In the genomic region with DNA sequence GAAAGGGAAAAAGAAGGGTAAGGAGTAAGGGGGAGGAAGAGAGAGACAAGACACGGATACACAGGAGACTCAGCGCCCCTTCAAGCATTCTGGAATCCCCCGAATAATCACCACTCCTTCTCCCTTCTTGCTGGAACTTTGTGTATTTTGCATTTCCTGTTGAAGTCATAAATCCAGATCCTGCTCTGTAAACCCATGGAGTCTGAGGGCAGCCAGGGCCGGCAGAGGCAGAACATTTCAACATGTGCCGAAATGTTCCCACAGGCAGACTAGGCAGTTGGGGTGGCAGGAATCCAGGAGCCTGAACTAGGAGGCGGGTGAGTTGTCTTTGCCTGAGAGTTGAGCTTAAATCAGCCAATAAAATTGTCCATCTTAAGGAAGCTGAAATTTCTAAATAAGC, we compare ENCODE assay signal across 11 cellular contexts.
DNase-seq lines count a peak whose midpoint lies in the region; ATAC-seq and TF ChIP-seq lines count a peak whose summit lies in the region.
"Had no signal": no experiment of that assay in that cellular context is flagged by ENCODE, and none has a peak within 500 bp of the region (broad histone marks: within the 10 kb centered on the region; RNA-seq: fewer than 3 reads in every experiment).

No MANE protein-coding gene starts in this region.

- H3K4me1 ChIP-seq in parathyroid adenoma, result peaks cover 3% of the 10 kb centered on the region

- no peaks in the 10 kb centered on the region for H3K36me3 Mint-ChIP-seq in activated naive CD8-positive, alpha-beta T cell treated with anti-CD3 and anti-CD28 coated beads for 36 hours
- no peaks in the 10 kb centered on the region for H3K36me3 Mint-ChIP-seq in T-helper 2 cell treated with Interferon-gamma antibody and Interleukin-4, amounts not matched to agents 5 μg/mL and 100 μg/mL, for 36 hours (ENCODE audit: low read depth)
- H3K36me3 Mint-ChIP-seq: natural killer cell treated with Interleukin-12 subunit alpha and Interleukin-12 subunit beta and Interleukin-15 and Interleukin-18, amount 100 ng/mL, for 72 hours had no signal

- H3K36me3 ChIP-seq in parathyroid adenoma (ENCODE audit: control insufficient read depth, insufficient read depth, low read length), result no peaks in the 10 kb centered on the region

- H3K4me3 Mint-ChIP-seq in activated naive CD8-positive, alpha-beta T cell treated with anti-CD3 and anti-CD28 coated beads for 36 hours, result no peak overlapping the region
- no peak overlapping the region for H3K4me3 Mint-ChIP-seq in T-helper 2 cell treated with Interferon-gamma antibody and Interleukin-4, amounts not matched to agents 5 μg/mL and 100 μg/mL, for 36 hours
- H3K4me3 Mint-ChIP-seq: natural killer cell treated with Interleukin-12 subunit alpha and Interleukin-12 subunit beta and Interleukin-15 and Interleukin-18, amount 100 ng/mL, for 72 hours had no signal

- no peak overlapping the region for H2AFZ ChIP-seq in parathyroid adenoma

- TF ChIP-seq CTCF in AG09309 (IDR thresholded peaks at IDR 0.05; ENCODE audit: control insufficient read depth, insufficient read depth, low read depth, low read length, missing control alignments) (no peak), parathyroid adenoma (IDR thresholded peaks at IDR 0.05) (no peak)

- peak overlapping the region; percentile 52 for H3K27ac ChIP-seq in parathyroid adenoma

- peak; percentile 97 for DNase-seq in AG09309 (ENCODE audit: low read depth)
- peak in 31 of 56 donors; percentile 3 to 66 (median 28) for DNase-seq in amygdala (lab: John Stamatoyannopoulos, UW)
- peak; percentile 92 for DNase-seq in Right ventricle myocardium superior
- no peak for DNase-seq in germinal center (ENCODE audit: low spot score)
- no peak for DNase-seq in activated naive CD8-positive, alpha-beta T cell treated with anti-CD3 and anti-CD28 coated beads for 36 hours
- no peak for DNase-seq in T-helper 2 cell treated with Interferon-gamma antibody and Interleukin-4, amounts not matched to agents 5 μg/mL and 100 μg/mL, for 36 hours (ENCODE audit: low spot score)
- DNase-seq in NCI-H510A treated with DMSO at 0.1 percent for 48 hours (lab: John Stamatoyannopoulos, UW), result no peak
- DNase-seq: activated naive CD4-positive, alpha-beta T cell; OCI-M1 had no signal

- no peak overlapping the region for H3K4me2 ChIP-seq in parathyroid adenoma (ENCODE audit: low read length)

- peaks cover 25% of the 10 kb centered on the region for H3K4me1 Mint-ChIP-seq in activated naive CD8-positive, alpha-beta T cell treated with anti-CD3 and anti-CD28 coated beads for 36 hours
- H3K4me1 Mint-ChIP-seq in T-helper 2 cell treated with Interferon-gamma antibody and Interleukin-4, amounts not matched to agents 5 μg/mL and 100 μg/mL, for 36 hours (ENCODE audit: low read depth), result no peaks in the 10 kb centered on the region

- no peaks in the 10 kb centered on the region for H3K27me3 ChIP-seq in parathyroid adenoma (ENCODE audit: control insufficient read depth, insufficient read depth, low read length)

- H3K27ac Mint-ChIP-seq in activated naive CD8-positive, alpha-beta T cell treated with anti-CD3 and anti-CD28 coated beads for 36 hours, result no peak overlapping the region
- no peak overlapping the region for H3K27ac Mint-ChIP-seq in T-helper 2 cell treated with Interferon-gamma antibody and Interleukin-4, amounts not matched to agents 5 μg/mL and 100 μg/mL, for 36 hours
- H3K27ac Mint-ChIP-seq: natural killer cell treated with Interleukin-12 subunit alpha and Interleukin-12 subunit beta and Interleukin-15 and Interleukin-18, amount 100 ng/mL, for 72 hours had no signal

- no peak overlapping the region for H3K9ac ChIP-seq in parathyroid adenoma

- no peaks in the 10 kb centered on the region for H3K79me2 ChIP-seq in parathyroid adenoma

- H3K4me3 ChIP-seq in AG09309 (ENCODE audit: control insufficient read depth, low read depth, low read length), result no peak overlapping the region
- no peak overlapping the region for H3K4me3 ChIP-seq in parathyroid adenoma (ENCODE audit: low read depth, low read length)

- no peaks in the 10 kb centered on the region for H3K9me3 ChIP-seq in parathyroid adenoma (ENCODE audit: control insufficient read depth, low read length)

- ATAC-seq in Right ventricle myocardium superior (ENCODE audit: poor library complexity), result peak; percentile 78
- ATAC-seq: natural killer cell treated with Interleukin-12 subunit alpha and Interleukin-12 subunit beta and Interleukin-15 and Interleukin-18, amount 100 ng/mL, for 72 hours had no signal

- intact Hi-C loops in Right ventricle myocardium superior (cut with DNase I), result no loop called here

- no peaks in the 10 kb centered on the region for H3K9me3 Mint-ChIP-seq in activated naive CD8-positive, alpha-beta T cell treated with anti-CD3 and anti-CD28 coated beads for 36 hours
- H3K9me3 Mint-ChIP-seq in T-helper 2 cell treated with Interferon-gamma antibody and Interleukin-4, amounts not matched to agents 5 μg/mL and 100 μg/mL, for 36 hours, result no peaks in the 10 kb centered on the region
- H3K9me3 Mint-ChIP-seq: natural killer cell treated with Interleukin-12 subunit alpha and Interleukin-12 subunit beta and Interleukin-15 and Interleukin-18, amount 100 ng/mL, for 72 hours had no signal

- no peaks in the 10 kb centered on the region for H3K27me3 Mint-ChIP-seq in activated naive CD8-positive, alpha-beta T cell treated with anti-CD3 and anti-CD28 coated beads for 36 hours
- peaks cover 43% of the 10 kb centered on the region for H3K27me3 Mint-ChIP-seq in T-helper 2 cell treated with Interferon-gamma antibody and Interleukin-4, amounts not matched to agents 5 μg/mL and 100 μg/mL, for 36 hours (ENCODE audit: low read depth)

Comparison
In these comparisons a context has a peak if more than half of its experiments do, and no peak if none do; other contexts are left out.
1. DNase-seq: peak in AG09309 (single experiment), amygdala (31 of 56) and Right ventricle myocardium superior (single experiment); none in germinal center (single experiment), activated naive CD8-positive, alpha-beta T cell treated with anti-CD3 and anti-CD28 coated beads for 36 hours (single experiment), T-helper 2 cell treated with Interferon-gamma antibody and Interleukin-4, amounts not matched to agents 5 μg/mL and 100 μg/mL, for 36 hours (single experiment) and NCI-H510A treated with DMSO at 0.1 percent for 48 hours (single experiment).